19 cellular contexts compared by ENCODE assay signal in genomic region chr10:125641398-125641797, GRCh38. TPM values are rescaled to one million over a fixed set of nuclear protein-coding genes. Genes with fewer than 3 reads are reported as not detected.
DNase-seq lines count a peak whose midpoint lies in the region; ATAC-seq and TF ChIP-seq lines count a peak whose summit lies in the region.
"Had no signal": no experiment of that assay in that cellular context is flagged by ENCODE, and none has a peak within 500 bp of the region (broad histone marks: within the 10 kb centered on the region; RNA-seq: fewer than 3 reads in every experiment).

No MANE protein-coding gene starts in this region.

- no peaks in the 10 kb centered on the region for H3K79me2 ChIP-seq in hepatocyte

- no peak overlapping the region for H3K4me3 ChIP-seq in RWPE2 (ENCODE audit: severe bottlenecking)
- H3K4me3 ChIP-seq in hepatocyte: no peak overlapping the region
- H3K4me3 ChIP-seq: A549 had no signal

- no peaks in the 10 kb centered on the region for H3K9me3 ChIP-seq in RWPE2 (ENCODE audit: severe bottlenecking)
- H3K9me3 ChIP-seq in hepatocyte (ENCODE audit: low read depth): no peaks in the 10 kb centered on the region
- H3K9me3 ChIP-seq: A549, BE2C had no signal

- H4K20me1 ChIP-seq in hepatocyte (ENCODE audit: insufficient read depth, poor library complexity, severe bottlenecking): no peaks in the 10 kb centered on the region

- peak; percentile 25; the same call in 1 of the 3 replicates for ATAC-seq in RWPE2 (ENCODE audit: low read depth)
- no peak for ATAC-seq in HG02885 (IDR thresholded peaks at IDR 0.05; ENCODE audit: poor library complexity, unreplicated experiment)
- ATAC-seq: A549 had no signal

- 60% methylated on average over 3 of the region's 3 CpGs for WGBS in hepatocyte (ENCODE audit: low lambda C conversion rate, missing lambda C conversion rate)

- H3K9me3 Mint-ChIP-seq in activated T-helper 1 cell treated with anti-CD3 and anti-CD28 coated beads, Interleukin-12 subunit alpha, Interleukin-12 subunit beta, Interleukin-2, Interleukin-4 antibody, amounts not matched to agents 30 ng/mL and 10 ng/mL and 1 ng/mL, durations not matched to agents 14 hours and 24 hours and 36 hours: no peaks in the 10 kb centered on the region
- no peaks in the 10 kb centered on the region for H3K9me3 Mint-ChIP-seq in type B pancreatic cell

- TF ChIP-seq POLR2A in erythroblast (IDR thresholded peaks at IDR 0.05; ENCODE audit: low read length): no peak

- no peaks in the 10 kb centered on the region for H3K36me3 Mint-ChIP-seq in activated T-helper 1 cell treated with anti-CD3 and anti-CD28 coated beads, Interleukin-12 subunit alpha, Interleukin-12 subunit beta, Interleukin-2, Interleukin-4 antibody, amounts not matched to agents 30 ng/mL and 10 ng/mL and 1 ng/mL, durations not matched to agents 14 hours and 24 hours and 36 hours (ENCODE audit: low read depth)
- H3K36me3 Mint-ChIP-seq in type B pancreatic cell: no peaks in the 10 kb centered on the region
- H3K36me3 Mint-ChIP-seq: CD4-positive, alpha-beta memory T cell had no signal

- H3K9me2 ChIP-seq in hepatocyte (replicated peaks; ENCODE audit: insufficient read depth): no peaks in the 10 kb centered on the region

- no peak overlapping the region for H3K4me3 Mint-ChIP-seq in activated T-helper 1 cell treated with anti-CD3 and anti-CD28 coated beads, Interleukin-12 subunit alpha, Interleukin-12 subunit beta, Interleukin-2, Interleukin-4 antibody, amounts not matched to agents 30 ng/mL and 10 ng/mL and 1 ng/mL, durations not matched to agents 14 hours and 24 hours and 36 hours
- H3K4me3 Mint-ChIP-seq in type B pancreatic cell: no peak overlapping the region
- H3K4me3 Mint-ChIP-seq: CD4-positive, alpha-beta memory T cell; IgD-negative memory B cell had no signal

- H3K4me1 ChIP-seq in RWPE2 (ENCODE audit: insufficient read depth, poor library complexity, severe bottlenecking): no peaks in the 10 kb centered on the region
- peaks cover 3% of the 10 kb centered on the region for H3K4me1 ChIP-seq in hepatocyte (ENCODE audit: insufficient read depth)
- H3K4me1 ChIP-seq: A549, BE2C had no signal

- TF ChIP-seq CTCF in RWPE2 (IDR thresholded peaks at IDR 0.05; ENCODE audit: poor library complexity, severe bottlenecking) (no peak), hepatocyte (IDR thresholded peaks at IDR 0.05; ENCODE audit: poor library complexity) (no peak), type B pancreatic cell (conservative IDR thresholded peaks at IDR 0.05) (no peak)

- H3K4me1 Mint-ChIP-seq in activated T-helper 1 cell treated with anti-CD3 and anti-CD28 coated beads, Interleukin-12 subunit alpha, Interleukin-12 subunit beta, Interleukin-2, Interleukin-4 antibody, amounts not matched to agents 30 ng/mL and 10 ng/mL and 1 ng/mL, durations not matched to agents 14 hours and 24 hours and 36 hours (ENCODE audit: low read depth): no peaks in the 10 kb centered on the region
- H3K4me1 Mint-ChIP-seq in type B pancreatic cell (ENCODE audit: unreplicated experiment): peaks cover 11% of the 10 kb centered on the region
- H3K4me1 Mint-ChIP-seq: CD4-positive, alpha-beta memory T cell; IgD-negative memory B cell had no signal

- H3K27me3 ChIP-seq in RWPE2 (ENCODE audit: insufficient read depth, poor library complexity, severe bottlenecking) (no peaks in the 10 kb centered on the region), hepatocyte (no peaks in the 10 kb centered on the region)
- H3K27me3 ChIP-seq: BE2C had no signal

- DNase-seq in ELR (ENCODE audit: low read depth) (peak; percentile 38), LoVo (ENCODE audit: low spot score) (peak; percentile 2), RWPE2 (ENCODE audit: low spot score) (no peak), hepatocyte (ENCODE audit: low spot score) (no peak), erythroblast (lab: John Stamatoyannopoulos, UW) (no peak), type B pancreatic cell (ENCODE audit: extremely low spot score, unreplicated experiment) (no peak)
- no peak for DNase-seq in activated T-helper 1 cell treated with anti-CD3 and anti-CD28 coated beads, Interleukin-12 subunit alpha, Interleukin-12 subunit beta, Interleukin-2, Interleukin-4 antibody, amounts not matched to agents 30 ng/mL and 10 ng/mL and 1 ng/mL, durations not matched to agents 14 hours and 24 hours and 36 hours (ENCODE audit: low spot score)
- DNase-seq: BE2C; CD4-positive, alpha-beta memory T cell; DMS79; GF-D8; HCEC 1CT had no signal

- H3K36me3 ChIP-seq in RWPE2 (ENCODE audit: low read depth) (no peaks in the 10 kb centered on the region), hepatocyte (replicated peaks; ENCODE audit: insufficient read depth, low read depth) (no peaks in the 10 kb centered on the region)
- H3K36me3 ChIP-seq: BE2C had no signal

- no peaks in the 10 kb centered on the region for H3K27me3 Mint-ChIP-seq in activated T-helper 1 cell treated with anti-CD3 and anti-CD28 coated beads, Interleukin-12 subunit alpha, Interleukin-12 subunit beta, Interleukin-2, Interleukin-4 antibody, amounts not matched to agents 30 ng/mL and 10 ng/mL and 1 ng/mL, durations not matched to agents 14 hours and 24 hours and 36 hours (ENCODE audit: insufficient read depth)
- H3K27me3 Mint-ChIP-seq in type B pancreatic cell: peaks cover 10% of the 10 kb centered on the region

- intact Hi-C loops in activated T-helper 1 cell treated with anti-CD3 and anti-CD28 coated beads, Interleukin-12 subunit alpha, Interleukin-12 subunit beta, Interleukin-2, Interleukin-4 antibody, amounts not matched to agents 30 ng/mL and 10 ng/mL and 1 ng/mL, durations not matched to agents 14 hours and 24 hours and 36 hours (cut with micrococcal nuclease): no loop called here

- H3K27ac ChIP-seq in RWPE2 (ENCODE audit: poor library complexity, severe bottlenecking): no peak overlapping the region
- H3K27ac ChIP-seq in hepatocyte: peak overlapping the region; percentile 31
- H3K27ac ChIP-seq: A549, C4-2B had no signal

- H3K4me2 ChIP-seq in hepatocyte: no peak overlapping the region
- H3K4me2 ChIP-seq: A549 had no signal

- H3K27ac Mint-ChIP-seq in activated T-helper 1 cell treated with anti-CD3 and anti-CD28 coated beads, Interleukin-12 subunit alpha, Interleukin-12 subunit beta, Interleukin-2, Interleukin-4 antibody, amounts not matched to agents 30 ng/mL and 10 ng/mL and 1 ng/mL, durations not matched to agents 14 hours and 24 hours and 36 hours: no peak overlapping the region
- H3K27ac Mint-ChIP-seq in type B pancreatic cell: no peak overlapping the region
- H3K27ac Mint-ChIP-seq: CD4-positive, alpha-beta memory T cell had no signal

- no peak overlapping the region for H2AFZ ChIP-seq in hepatocyte

RNA-seq across cellular contexts. Expression of gene TEX36, which starts 41.6 kb away (rescaled TPM):
- total RNA-seq in hepatocyte: not detected in 2 replicates
- not detected in 2 replicates for polyA plus RNA-seq in hepatocyte
- total RNA-seq in activated T-helper 1 cell treated with anti-CD3 and anti-CD28 coated beads, Interleukin-12 subunit alpha, Interleukin-12 subunit beta, Interleukin-2, Interleukin-4 antibody, amounts not matched to agents 30 ng/mL and 10 ng/mL and 1 ng/mL, durations not matched to agents 14 hours and 24 hours and 36 hours: not detected in 2 replicates
- total RNA-seq in type B pancreatic cell (ENCODE audit: low replicate concordance): not detected in 2 replicates
- total RNA-seq: CD4-positive, alpha-beta memory T cell; H4; HT1080 had no signal
- polyA plus RNA-seq: A549; AG04450; CD4-positive, alpha-beta memory T cell; IgD-negative memory B cell had no signal

Comparison
In these comparisons a context has a peak if more than half of its experiments do, and no peak if none do; other contexts are left out.
1. DNase-seq: peak in ELR (single experiment) and LoVo (single experiment); none in RWPE2 (single experiment), hepatocyte (single experiment), activated T-helper 1 cell treated with anti-CD3 and anti-CD28 coated beads, Interleukin-12 subunit alpha, Interleukin-12 subunit beta, Interleukin-2, Interleukin-4 antibody, amounts not matched to agents 30 ng/mL and 10 ng/mL and 1 ng/mL, durations not matched to agents 14 hours and 24 hours and 36 hours (single experiment), erythroblast (0 of 2) and type B pancreatic cell (single experiment).